In genomic region chr1:109478806-109479205, GRCh38 we compare ENCODE assay signal across 14 cellular contexts. TPM values are rescaled to one million over a fixed set of nuclear protein-coding genes. Genes with fewer than 3 reads are reported as not detected.
DNase-seq lines count a peak whose midpoint lies in the region; ATAC-seq and TF ChIP-seq lines count a peak whose summit lies in the region.
"Had no signal": no experiment of that assay in that cellular context is flagged by ENCODE, and none has a peak within 500 bp of the region (broad histone marks: within the 10 kb centered on the region; RNA-seq: fewer than 3 reads in every experiment).

No MANE protein-coding gene starts in this region.

- no peaks in the 10 kb centered on the region for H3K9me2 ChIP-seq in PC-9 (ENCODE audit: insufficient read depth)

- intact Hi-C loops in activated CD4-positive, alpha-beta T cell treated with anti-CD3 and anti-CD28 coated beads for 36 hours (cut with DNase I, micrococcal nuclease) = no loop called here
- intact Hi-C loops in PC-9 (cut with micrococcal nuclease; ENCODE audit: unreplicated experiment) = no loop called here
- intact Hi-C loops in body of pancreas (cut with DNase I) = no loop called here

- H2AFZ ChIP-seq in PC-9 (no peak overlapping the region), neural progenitor cell (replicated peaks) (no peak overlapping the region)

- H3K27ac Mint-ChIP-seq in activated CD4-positive, alpha-beta T cell treated with anti-CD3 and anti-CD28 coated beads for 36 hours = no peak overlapping the region
- H3K27ac Mint-ChIP-seq in neural progenitor cell (no peak overlapping the region), osteocyte (ENCODE audit: unreplicated experiment) (no peak overlapping the region)

- H3K9me3 ChIP-seq in PC-9 (ENCODE audit: insufficient read depth, low read depth) (no peaks in the 10 kb centered on the region), body of pancreas (no peaks in the 10 kb centered on the region), neural progenitor cell (ENCODE audit: low read depth) (no peaks in the 10 kb centered on the region)

- H3K79me2 ChIP-seq in PC-9 (ENCODE audit: low read depth) (no peaks in the 10 kb centered on the region), neural progenitor cell (ENCODE audit: low read depth) (no peaks in the 10 kb centered on the region)

- no peaks in the 10 kb centered on the region for H3K9me3 Mint-ChIP-seq in activated CD4-positive, alpha-beta T cell treated with anti-CD3 and anti-CD28 coated beads for 36 hours (ENCODE audit: low read depth)
- H3K9me3 Mint-ChIP-seq in neural progenitor cell = no peaks in the 10 kb centered on the region
- no peaks in the 10 kb centered on the region for H3K9me3 Mint-ChIP-seq in osteocyte (ENCODE audit: unreplicated experiment)
- H3K9me3 Mint-ChIP-seq: neural crest cell had no signal

- no TSS peak for BruUV-seq in PC-9 (replicated peaks; lab: Mats Ljungman, UMichigan)

- H3K4me3 ChIP-seq in PC-9 (no peak overlapping the region), body of pancreas (no peak overlapping the region), neural progenitor cell (no peak overlapping the region)
- H3K4me3 ChIP-seq: smooth muscle cell had no signal

- TF ChIP-seq CTCF in PC-9 (conservative IDR thresholded peaks at IDR 0.05) (no peak; the same call in 1 of the 2 replicates), body of pancreas (IDR thresholded peaks at IDR 0.05) (no peak), neural progenitor cell (IDR thresholded peaks at IDR 0.05) (no peak), osteocyte (IDR thresholded peaks at IDR 0.05) (no peak)

- no peaks in the 10 kb centered on the region for H3K36me3 Mint-ChIP-seq in activated CD4-positive, alpha-beta T cell treated with anti-CD3 and anti-CD28 coated beads for 36 hours (ENCODE audit: low read depth)
- H3K36me3 Mint-ChIP-seq in neural progenitor cell (no peaks in the 10 kb centered on the region), osteocyte (ENCODE audit: unreplicated experiment) (no peaks in the 10 kb centered on the region)

- 25 to 28% methylated on average over 5 to 7 of the region's 7 CpGs for WGBS in body of pancreas, 2 donors

- H3K4me1 ChIP-seq in PC-9 (replicated peaks; ENCODE audit: insufficient read depth) (peaks cover 12% of the 10 kb centered on the region), body of pancreas (peaks cover 6% of the 10 kb centered on the region), neural progenitor cell (no peaks in the 10 kb centered on the region)

- H3K4me3 Mint-ChIP-seq in activated CD4-positive, alpha-beta T cell treated with anti-CD3 and anti-CD28 coated beads for 36 hours = no peak overlapping the region
- peak overlapping the region; percentile 58 for H3K4me3 Mint-ChIP-seq in neural progenitor cell
- H3K4me3 Mint-ChIP-seq in osteocyte (ENCODE audit: unreplicated experiment) = no peak overlapping the region
- H3K4me3 Mint-ChIP-seq: neural crest cell had no signal

- no peak overlapping the region for H3K9ac ChIP-seq in neural progenitor cell

- H3F3A ChIP-seq in PC-9 (ENCODE audit: insufficient read depth, low read depth) = no peaks in the 10 kb centered on the region
- H3F3A ChIP-seq in neural progenitor cell (ENCODE audit: low read depth) = no peaks in the 10 kb centered on the region

- H3K4me1 Mint-ChIP-seq in activated CD4-positive, alpha-beta T cell treated with anti-CD3 and anti-CD28 coated beads for 36 hours = peaks cover 15% of the 10 kb centered on the region
- H3K4me1 Mint-ChIP-seq in neural progenitor cell (peaks cover 13% of the 10 kb centered on the region), osteocyte (ENCODE audit: unreplicated experiment) (peaks cover 8% of the 10 kb centered on the region)

- H4K20me1 ChIP-seq in PC-9 (ENCODE audit: insufficient read depth) (no peaks in the 10 kb centered on the region), neural progenitor cell (ENCODE audit: low read depth) (no peaks in the 10 kb centered on the region)

- H3K27me3 ChIP-seq in PC-9 (ENCODE audit: insufficient read depth, low read depth) = peaks cover 74% of the 10 kb centered on the region
- no peaks in the 10 kb centered on the region for H3K27me3 ChIP-seq in body of pancreas
- peaks cover 80% of the 10 kb centered on the region for H3K27me3 ChIP-seq in neural progenitor cell

- no peak overlapping the region for H3K4me2 ChIP-seq in PC-9
- H3K4me2 ChIP-seq in neural progenitor cell = no peak overlapping the region
- H3K4me2 ChIP-seq: smooth muscle cell had no signal

- peaks cover 11% of the 10 kb centered on the region for H3K27me3 Mint-ChIP-seq in activated CD4-positive, alpha-beta T cell treated with anti-CD3 and anti-CD28 coated beads for 36 hours
- H3K27me3 Mint-ChIP-seq in neural progenitor cell (ENCODE audit: insufficient read depth, low read depth) (peaks cover 20% of the 10 kb centered on the region), osteocyte (ENCODE audit: unreplicated experiment) (peaks cover 65% of the 10 kb centered on the region)

- no peak for TF ChIP-seq POLR2A in body of pancreas (IDR thresholded peaks at IDR 0.05)

- H3K36me3 ChIP-seq in PC-9 (ENCODE audit: low read depth) = no peaks in the 10 kb centered on the region
- H3K36me3 ChIP-seq in body of pancreas (replicated peaks in 1 of 2; ENCODE audit: insufficient read depth in 1 of 2, low read depth in 2 of 2) = no peaks in the 10 kb centered on the region
- H3K36me3 ChIP-seq in neural progenitor cell = no peaks in the 10 kb centered on the region

- no peak for ATAC-seq in activated CD4-positive, alpha-beta T cell treated with anti-CD3 and anti-CD28 coated beads for 36 hours
- no peak for ATAC-seq in body of pancreas

- POLR2A ChIA-PET in activated CD4-positive, alpha-beta T cell treated with anti-CD3 and anti-CD28 coated beads for 36 hours (lab: Charles Lee) = no interaction called here
- POLR2A ChIA-PET in PC-9 (lab: Charles Lee; ENCODE audit: unreplicated experiment) = no interaction called here

- DNase-seq in activated CD4-positive, alpha-beta T cell treated with anti-CD3 and anti-CD28 coated beads for 36 hours = peak; percentile 68
- no peak for DNase-seq in activated CD4-positive, alpha-beta T cell treated with anti-CD3 and anti-CD28 coated beads, Interleukin-2, amount 50 U/mL, for 48 hours
- DNase-seq in PC-9 (peak; percentile 53 to 67), body of pancreas (peak in 3 of 4 donors; percentile 49 to 55 (median 54)), neural progenitor cell (ENCODE audit: low spot score) (peak; percentile 43), NCI-H2081 (lab: John Stamatoyannopoulos, UW) (no peak), osteocyte (ENCODE audit: extremely low spot score, unreplicated experiment) (no peak)
- DNase-seq in stimulated activated CD8-positive, alpha-beta memory T cell treated with anti-CD3 and anti-CD28 coated beads, Interleukin-4, amount 100 ng/mL, for 48 hours = no peak
- DNase-seq: foreskin melanocyte, GOT3, NCI-H1417, NCI-H69 had no signal

- H3K27ac ChIP-seq in PC-9 = no peak overlapping the region
- H3K27ac ChIP-seq in body of pancreas = no peak overlapping the region
- no peak overlapping the region for H3K27ac ChIP-seq in neural progenitor cell

- CTCF ChIA-PET in activated CD4-positive, alpha-beta T cell treated with anti-CD3 and anti-CD28 coated beads for 36 hours (lab: Charles Lee) = interaction anchor here (0.6 to 1.3 kb wide), 4 partner anchors 11 to 63 kb away, joined by 3 to 4 read pairs (median 3); no protein-coding TSS in a partner anchor
- CTCF ChIA-PET in PC-9 (lab: Charles Lee) = no interaction called here

RNA-seq across cellular contexts. Expression of gene ATXN7L2, which starts 4.9 kb away (rescaled TPM):
- total RNA-seq in activated CD4-positive, alpha-beta T cell treated with anti-CD3 and anti-CD28 coated beads for 36 hours = 10 to 100 TPM; 11.7 to 13.0 TPM
- total RNA-seq in PC-9 (2021) = 4.7 and 5.7 TPM in 2 replicates
- total RNA-seq in body of pancreas = 1 to 10 TPM; 2.6 to 5.9 TPM
- 6.5 and 8.5 TPM in 2 replicates for total RNA-seq in neural progenitor cell (ENCODE audit: low replicate concordance)
- 6.4 and 6.8 TPM in 2 replicates for total RNA-seq in osteocyte

RNA-seq across cellular contexts. Expression of gene SYPL2, which starts 12.5 kb away (rescaled TPM):
- under 1 TPM in 1 of 2 experiments, not detected in 1; 0.05 TPM for total RNA-seq in activated CD4-positive, alpha-beta T cell treated with anti-CD3 and anti-CD28 coated beads for 36 hours
- total RNA-seq in PC-9 (2021) (0.09 and 0.28 TPM in 2 replicates), body of pancreas (1 to 10 TPM; 1.8 to 2.3 TPM), neural progenitor cell (ENCODE audit: low replicate concordance) (not detected in 2 replicates), osteocyte (0.59 and 1.1 TPM in 2 replicates)
- total RNA-seq: smooth muscle cell had no signal

RNA-seq across cellular contexts. Expression of gene CYB561D1, which starts 15.1 kb away (rescaled TPM):
- 1 to 10 TPM; 7.1 to 8.7 TPM for total RNA-seq in activated CD4-positive, alpha-beta T cell treated with anti-CD3 and anti-CD28 coated beads for 36 hours
- total RNA-seq in PC-9 (2021) (11.6 and 11.7 TPM in 2 replicates), body of pancreas (1 to 10 TPM; 6.2 to 6.9 TPM), neural progenitor cell (ENCODE audit: low replicate concordance) (4.3 and 6.8 TPM in 2 replicates), osteocyte (10.2 and 10.6 TPM in 2 replicates)

RNA-seq across cellular contexts. Expression of gene AMIGO1, which starts 30.7 kb away (rescaled TPM):
- total RNA-seq in activated CD4-positive, alpha-beta T cell treated with anti-CD3 and anti-CD28 coated beads for 36 hours = 1 to 10 TPM; 1.8 to 2.0 TPM
- 4.1 and 4.2 TPM in 2 replicates for total RNA-seq in PC-9 (2021)
- total RNA-seq in body of pancreas = 1 to 10 TPM; 2.6 to 8.6 TPM
- total RNA-seq in neural progenitor cell (ENCODE audit: low replicate concordance) = 4.5 and 6.0 TPM in 2 replicates
- total RNA-seq in osteocyte = 5.2 and 5.4 TPM in 2 replicates

RNA-seq across cellular contexts. Expression of gene PSMA5, which starts 52.6 kb away (rescaled TPM):
- 100 to 1,000 TPM; 151 to 249 TPM for total RNA-seq in activated CD4-positive, alpha-beta T cell treated with anti-CD3 and anti-CD28 coated beads for 36 hours
- total RNA-seq in PC-9 (2021) (168 and 172 TPM in 2 replicates), body of pancreas (1 to 10 TPM; 8.6 to 8.9 TPM), neural progenitor cell (ENCODE audit: low replicate concordance) (49.9 and 62.0 TPM in 2 replicates), osteocyte (101 and 108 TPM in 2 replicates)

Comparison
In these comparisons a context has a peak if more than half of its experiments do, and no peak if none do; other contexts are left out.
1. DNase-seq: peak in activated CD4-positive, alpha-beta T cell treated with anti-CD3 and anti-CD28 coated beads for 36 hours (single experiment), PC-9 (2 of 2), body of pancreas (3 of 4) and neural progenitor cell (single experiment); none in activated CD4-positive, alpha-beta T cell treated with anti-CD3 and anti-CD28 coated beads, Interleukin-2, amount 50 U/mL, for 48 hours (0 of 2), NCI-H2081 (0 of 2), osteocyte (single experiment) and stimulated activated CD8-positive, alpha-beta memory T cell treated with anti-CD3 and anti-CD28 coated beads, Interleukin-4, amount 100 ng/mL, for 48 hours (single experiment).